Comparison of ENCODE assay signal across 20 cellular contexts in genomic region chr16:21250072-21250923, GRCh38. TPM values are rescaled to one million over a fixed set of nuclear protein-coding genes. Genes with fewer than 3 reads are reported as not detected.
"Had no signal": no experiment of that assay in that cellular context is flagged by ENCODE, and none has a peak within 500 bp of the region (broad histone marks: within the 10 kb centered on the region; RNA-seq: fewer than 3 reads in every experiment).

No MANE protein-coding gene starts in this region.

- H3K9me3 ChIP-seq: neutrophil, sigmoid colon, upper lobe of left lung, uterus had no signal

- H3K27ac ChIP-seq: dorsolateral prefrontal cortex, neutrophil, sigmoid colon, skin epidermis, upper lobe of left lung, uterus had no signal

- H3K4me1 ChIP-seq: sigmoid colon, upper lobe of left lung, uterus had no signal

- H3K36me3 Mint-ChIP-seq: mesothelial cell of epicardium had no signal

- H3K4me3 Mint-ChIP-seq: mesothelial cell of epicardium, nephron progenitor cell had no signal

- H3K9me3 Mint-ChIP-seq: mesothelial cell of epicardium, nephron progenitor cell had no signal

- H3K27ac Mint-ChIP-seq: mesothelial cell of epicardium, nephron progenitor cell had no signal

- DNase-seq: cortex of kidney; dorsolateral prefrontal cortex; effector CD8-positive, alpha-beta T cell; foreskin melanocyte; hippocampal formation; kidney glomerular epithelial cell; nephron progenitor cell; posterior cingulate gyrus; sigmoid colon; stimulated activated CD4-positive, alpha-beta T cell treated with anti-CD3 and anti-CD28 coated beads, Interleukin-2, amount 100 ng/mL, for 24 hours; stimulated activated CD4-positive, alpha-beta T cell treated with anti-CD3 and anti-CD28 coated beads, Interleukin-4, amount 100 ng/mL, for 4 hours; stimulated activated naive CD4-positive, alpha-beta T cell; upper lobe of left lung; uterus had no signal

- H3K4me3 ChIP-seq: dorsolateral prefrontal cortex, sigmoid colon, skin epidermis, upper lobe of left lung, uterus had no signal

- H3K36me3 ChIP-seq: neutrophil, sigmoid colon, upper lobe of left lung, uterus had no signal

- H3K4me1 Mint-ChIP-seq: mesothelial cell of epicardium had no signal

- H3K27me3 ChIP-seq: sigmoid colon, upper lobe of left lung, uterus had no signal

RNA-seq across cellular contexts. Expression of gene ANKS4B, which starts 16.8 kb away (rescaled TPM):
- total RNA-seq: mesothelial cell of epicardium, osteoblast, pulmonary artery endothelial cell, uterus had no signal
- polyA plus RNA-seq: esophagus had no signal

RNA-seq across cellular contexts. Expression of gene CRYM, which starts 27.8 kb away (rescaled TPM):
- total RNA-seq: pulmonary artery endothelial cell had no signal

RNA-seq across cellular contexts. Expression of gene ZP2, which starts 38.9 kb away (rescaled TPM):
- total RNA-seq: mesothelial cell of epicardium, osteoblast, pulmonary artery endothelial cell, sigmoid colon, upper lobe of left lung had no signal
